17 cellular contexts compared by ENCODE assay signal in genomic region chr15:61188168-61188567, GRCh38. TPM values are rescaled to one million over a fixed set of nuclear protein-coding genes. Genes with fewer than 3 reads are reported as not detected.
DNase-seq lines count a peak whose midpoint lies in the region; ATAC-seq and TF ChIP-seq lines count a peak whose summit lies in the region.
"Had no signal": no experiment of that assay in that cellular context is flagged by ENCODE, and none has a peak within 500 bp of the region (broad histone marks: within the 10 kb centered on the region; RNA-seq: fewer than 3 reads in every experiment).

No MANE protein-coding gene starts in this region.

- TF ChIP-seq CTCF in H9 (conservative IDR thresholded peaks at IDR 0.05) (no peak), uterus (IDR thresholded peaks at IDR 0.05) (no peak), type B pancreatic cell (conservative IDR thresholded peaks at IDR 0.05) (no peak), lower leg skin (IDR thresholded peaks at IDR 0.05) (no peak)

- H3K9ac ChIP-seq in BLaER1 (no peak overlapping the region), H9 (ENCODE audit: extremely low read depth, insufficient read length, low read length) (no peak overlapping the region), mesendoderm (ENCODE audit: low read length) (no peak overlapping the region)
- H3K9ac ChIP-seq: KMS-11 had no signal

- H3K36me3 ChIP-seq in BLaER1 (no peaks in the 10 kb centered on the region), mesendoderm (ENCODE audit: control insufficient read depth, insufficient read depth, low read length) (no peaks in the 10 kb centered on the region), uterus (no peaks in the 10 kb centered on the region)

- H3K14ac ChIP-seq in H9 (ENCODE audit: insufficient read depth, low read length): no peak overlapping the region; the same call in 1 of the 2 replicates

- H3K4me3 Mint-ChIP-seq in H9 (no peak overlapping the region), type B pancreatic cell (no peak overlapping the region)
- H3K4me3 Mint-ChIP-seq: CD4-positive, CD25-positive, alpha-beta regulatory T cell; CD8-positive, alpha-beta memory T cell had no signal

- peaks cover 7 to 10% of the 10 kb centered on the region in 2 experiments for H3K9me3 Mint-ChIP-seq in H9
- no peaks in the 10 kb centered on the region for H3K9me3 Mint-ChIP-seq in activated naive CD4-positive, alpha-beta T cell treated with anti-CD3 and anti-CD28 coated beads, Interleukin-2, amount 50 U/mL, for 72 hours
- H3K9me3 Mint-ChIP-seq in type B pancreatic cell: peaks cover 11% of the 10 kb centered on the region

- no peaks in the 10 kb centered on the region for H3K79me2 ChIP-seq in H9 (ENCODE audit: insufficient read depth, low read length)
- H3K79me2 ChIP-seq in mesendoderm (ENCODE audit: control insufficient read depth, insufficient read depth, low read length): no peaks in the 10 kb centered on the region

- H3K27ac ChIP-seq in BLaER1 (peak overlapping the region; percentile 19; the same call in 1 of the 2 replicates), H9 (ENCODE audit: insufficient read length, low read depth, low read length) (no peak overlapping the region), mesendoderm (ENCODE audit: low read depth, low read length) (no peak overlapping the region), uterus (peak overlapping the region; percentile 49 to 64)
- H3K27ac ChIP-seq: KMS-11 had no signal

- TF ChIP-seq POLR2A in uterus (IDR thresholded peaks at IDR 0.05) (no peak), lower leg skin (IDR thresholded peaks at IDR 0.05) (no peak)

- H2AK5ac ChIP-seq in H9 (ENCODE audit: insufficient read length, low read length) (no peak overlapping the region), mesendoderm (ENCODE audit: low read length) (no peak overlapping the region)

- H3K27me3 ChIP-seq in BLaER1 (no peaks in the 10 kb centered on the region), H9 (ENCODE audit: insufficient read depth, low read length) (no peaks in the 10 kb centered on the region), mesendoderm (ENCODE audit: insufficient read depth, low read length, poor library complexity) (no peaks in the 10 kb centered on the region), uterus (no peaks in the 10 kb centered on the region)

- no peak overlapping the region for H4K5ac ChIP-seq in H9 (ENCODE audit: insufficient read length, low read depth, low read length)
- no peak overlapping the region for H4K5ac ChIP-seq in mesendoderm (ENCODE audit: low read length)

- H2BK120ac ChIP-seq in H9 (ENCODE audit: low read depth, low read length, poor library complexity, severe bottlenecking) (no peak overlapping the region), mesendoderm (ENCODE audit: low read depth, low read length) (no peak overlapping the region)

- peak overlapping the region; percentile 69 for H3K4me2 ChIP-seq in BLaER1
- no peak overlapping the region for H3K4me2 ChIP-seq in H9 (ENCODE audit: insufficient read depth, insufficient read length, low read length)
- H3K4me2 ChIP-seq in mesendoderm (ENCODE audit: low read length): no peak overlapping the region
- H3K4me2 ChIP-seq: KMS-11 had no signal

- DNase-seq in H9 (no peak), mesendoderm (no peak), uterus (no peak), type B pancreatic cell (ENCODE audit: extremely low spot score, unreplicated experiment) (no peak), lower leg skin (ENCODE audit: low spot score in 2 of 2) (no peak)
- no peak for DNase-seq in activated naive CD4-positive, alpha-beta T cell treated with anti-CD3 and anti-CD28 coated beads, Interleukin-2, amount 50 U/mL, for 72 hours (ENCODE audit: low spot score in 2 of 2)
- DNase-seq: CD4-positive, CD25-positive, alpha-beta regulatory T cell; CD8-positive, alpha-beta memory T cell; COR-L47; DMS 273 treated with DMSO at 0.1 percent for 48 hours; DMS53; DND-41; EL had no signal

- H2BK20ac ChIP-seq in H9 (ENCODE audit: low read depth, low read length, poor library complexity, severe bottlenecking): no peak overlapping the region

- ATAC-seq in activated naive CD4-positive, alpha-beta T cell treated with anti-CD3 and anti-CD28 coated beads, Interleukin-2, amount 50 U/mL, for 72 hours: no peak
- ATAC-seq: GM12878, HCT116 had no signal

- intact Hi-C loops in uterus (cut with DNase I; ENCODE audit: low total_unique reads): no loop called here
- intact Hi-C loops in lower leg skin (cut with DNase I; ENCODE audit: low total_unique reads): no loop called here

- no peaks in the 10 kb centered on the region for H4K20me1 ChIP-seq in BLaER1
- no peaks in the 10 kb centered on the region for H4K20me1 ChIP-seq in H9 (ENCODE audit: control insufficient read depth, insufficient read depth, insufficient read length)

- H3K79me1 ChIP-seq in H9 (ENCODE audit: insufficient read depth, low read depth, low read length, poor library complexity, severe bottlenecking) (no peaks in the 10 kb centered on the region), mesendoderm (ENCODE audit: low read length) (peaks cover 6% of the 10 kb centered on the region)

- H3K4me3 ChIP-seq in BLaER1 (no peak overlapping the region), mesendoderm (ENCODE audit: low read length) (no peak overlapping the region), uterus (no peak overlapping the region), lower leg skin (ENCODE audit: low read depth, poor library complexity, severe bottlenecking) (no peak overlapping the region)
- H3K4me3 ChIP-seq: GM12878 had no signal

- peaks cover 7 to 10% of the 10 kb centered on the region in 2 experiments; a peak in 3 of 4 replicates for H3K4me1 Mint-ChIP-seq in H9
- peaks cover 21% of the 10 kb centered on the region for H3K4me1 Mint-ChIP-seq in type B pancreatic cell (ENCODE audit: unreplicated experiment)
- H3K4me1 Mint-ChIP-seq: CD4-positive, CD25-positive, alpha-beta regulatory T cell; CD8-positive, alpha-beta memory T cell had no signal

- H3K4me1 ChIP-seq in BLaER1 (peaks cover 22% of the 10 kb centered on the region), H9 (ENCODE audit: insufficient read depth, low read length) (no peaks in the 10 kb centered on the region), mesendoderm (ENCODE audit: control insufficient read depth, low read depth, low read length) (no peaks in the 10 kb centered on the region), uterus (no peaks in the 10 kb centered on the region)

- H2AFZ ChIP-seq in H9 (ENCODE audit: low read length): no peak overlapping the region

- H3K36me3 Mint-ChIP-seq in H9 (ENCODE audit: insufficient read depth in 1 of 3, low read depth in 3 of 3) (peaks cover 8 to 12% (median 10%) of the 10 kb centered on the region in 3 experiments; a peak in 6 of 7 replicates), type B pancreatic cell (peaks cover 5% of the 10 kb centered on the region)
- no peaks in the 10 kb centered on the region for H3K36me3 Mint-ChIP-seq in activated naive CD4-positive, alpha-beta T cell treated with anti-CD3 and anti-CD28 coated beads, Interleukin-2, amount 50 U/mL, for 72 hours
- H3K36me3 Mint-ChIP-seq: CD4-positive, CD25-positive, alpha-beta regulatory T cell; CD8-positive, alpha-beta memory T cell had no signal

- no peaks in the 10 kb centered on the region for H3K23me2 ChIP-seq in H9 (ENCODE audit: insufficient read length, low read depth, low read length, poor library complexity, severe bottlenecking)

- no peak overlapping the region for H2BK12ac ChIP-seq in H9 (ENCODE audit: insufficient read length, low read depth, low read length)

- H3K27me3 Mint-ChIP-seq in H9 (ENCODE audit: low read depth) (no peaks in the 10 kb centered on the region), type B pancreatic cell (peaks cover 48% of the 10 kb centered on the region)

- no peak overlapping the region for H4K91ac ChIP-seq in H9 (ENCODE audit: insufficient read length, low read depth, low read length)

- H3K9me3 ChIP-seq in BLaER1: no peaks in the 10 kb centered on the region
- no peaks in the 10 kb centered on the region for H3K9me3 ChIP-seq in H9 (ENCODE audit: control insufficient read depth, low read depth, low read length)
- H3K9me3 ChIP-seq in uterus: no peaks in the 10 kb centered on the region

- H4K8ac ChIP-seq in H9 (replicated peaks; ENCODE audit: insufficient read length, low read depth, low read length): no peak overlapping the region
- no peak overlapping the region for H4K8ac ChIP-seq in mesendoderm (ENCODE audit: low read depth, low read length)

- no peak overlapping the region for H2BK15ac ChIP-seq in H9 (ENCODE audit: low read depth, low read length)
- H2BK15ac ChIP-seq in mesendoderm (replicated peaks; ENCODE audit: low read depth): no peak overlapping the region

- H3T11ph ChIP-seq in H9 (ENCODE audit: low read length): no peak overlapping the region

- no peak overlapping the region for H3K4ac ChIP-seq in H9 (ENCODE audit: low read depth, low read length)
- no peak overlapping the region for H3K4ac ChIP-seq in mesendoderm (ENCODE audit: low read depth, low read length)

- H2BK5ac ChIP-seq in H9 (ENCODE audit: insufficient read length, low read length) (no peak overlapping the region), mesendoderm (ENCODE audit: low read length) (no peak overlapping the region)

- H3K23ac ChIP-seq in H9 (ENCODE audit: insufficient read length, low read depth, low read length): no peak overlapping the region
- peak overlapping the region; percentile 85 for H3K23ac ChIP-seq in mesendoderm (ENCODE audit: low read length)

- no CpG with 5 or more reads among the region's 7 CpGs for WGBS in H9 (ENCODE audit: extremely low coverage, insufficient read length, low lambda C conversion rate)
- no CpG with 5 or more reads among the region's 7 CpGs for WGBS in mesendoderm (ENCODE audit: extremely low coverage, insufficient coverage, low lambda C conversion rate)
- WGBS in lower leg skin, 2 donors: 91 to 94% methylated on average over 7 of the region's 7 CpGs

- no peak overlapping the region for H3K56ac ChIP-seq in H9 (ENCODE audit: insufficient read length, low read depth, low read length)
- H3K56ac ChIP-seq in mesendoderm (ENCODE audit: low read length): no peak overlapping the region

- H3K27ac Mint-ChIP-seq in H9: peak overlapping the region in 2 of 3 experiments; percentile 36 to 59; a peak in 1 of 7 replicates
- no peak overlapping the region for H3K27ac Mint-ChIP-seq in activated naive CD4-positive, alpha-beta T cell treated with anti-CD3 and anti-CD28 coated beads, Interleukin-2, amount 50 U/mL, for 72 hours
- H3K27ac Mint-ChIP-seq in type B pancreatic cell: no peak overlapping the region
- H3K27ac Mint-ChIP-seq: CD4-positive, CD25-positive, alpha-beta regulatory T cell; CD8-positive, alpha-beta memory T cell had no signal

- H3K18ac ChIP-seq in H9 (ENCODE audit: insufficient read length, low read depth, low read length) (no peak overlapping the region), mesendoderm (ENCODE audit: low read length) (no peak overlapping the region)

RNA-seq across cellular contexts. Expression of gene RORA, which starts 40.9 kb away (rescaled TPM):
- total RNA-seq in H9 (2021): 3.1 and 3.9 TPM in 2 replicates
- 1.6 TPM for polyA plus RNA-seq in mesendoderm (2013, experiment 1 of 2)
- polyA plus RNA-seq in mesendoderm (2013, experiment 2 of 2): 1.8 TPM
- 10 to 100 TPM; 33.2 to 99.1 (median 57.6) TPM for total RNA-seq in uterus
- 10 to 100 TPM; 22.5 to 54.3 TPM for total RNA-seq in activated naive CD4-positive, alpha-beta T cell treated with anti-CD3 and anti-CD28 coated beads, Interleukin-2, amount 50 U/mL, for 72 hours
- total RNA-seq in type B pancreatic cell (ENCODE audit: low replicate concordance): 9.9 and 12.3 TPM in 2 replicates
- 100 to 1,000 TPM; 445 to 572 (median 507) TPM for total RNA-seq in lower leg skin

Comparison
In these comparisons a context has a peak if more than half of its experiments do, and no peak if none do; other contexts are left out.
1. H3K27ac ChIP-seq: peak in BLaER1 (single experiment) and uterus (2 of 2); none in H9 (single experiment) and mesendoderm (single experiment).
2. H3K27ac Mint-ChIP-seq: peak in H9 (2 of 3); none in activated naive CD4-positive, alpha-beta T cell treated with anti-CD3 and anti-CD28 coated beads, Interleukin-2, amount 50 U/mL, for 72 hours (0 of 2) and type B pancreatic cell (single experiment).
3. RNA of gene RORA, which starts 40.9 kb away (total RNA-seq): 445 to 572 TPM in lower leg skin; 33.2 to 99.1 TPM in uterus, 22.5 to 54.3 TPM in activated naive CD4-positive, alpha-beta T cell treated with anti-CD3 and anti-CD28 coated beads, Interleukin-2, amount 50 U/mL, for 72 hours, 9.9 to 12.3 TPM in type B pancreatic cell and 3.1 to 3.9 TPM in H9; every median in the first group is over 4 times any median in the second.